31 cellular contexts compared by ENCODE assay signal in genomic region chr1:192849442-192849841, GRCh38.
"Had no signal": no experiment of that assay in that cellular context is flagged by ENCODE, and none has a peak within 500 bp of the region (broad histone marks: within the 10 kb centered on the region; RNA-seq: fewer than 3 reads in every experiment).

No MANE protein-coding gene starts in this region.

- ATAC-seq: activated CD8-positive, alpha-beta T cell treated with anti-CD3 and anti-CD28 coated beads for 36 hours; activated naive CD4-positive, alpha-beta T cell treated with anti-CD3 and anti-CD28 coated beads, Interleukin-2, amount 50 U/mL, for 72 hours; activated T-cell treated with anti-CD3 and anti-CD28 coated beads, Interleukin-2, amount 50 U/mL, for 4 hours; activated T-cell treated with anti-CD3 and anti-CD28 coated beads, Interleukin-2, amount 50 U/mL, for 72 hours; activated T-helper 17 cell treated with anti-CD3 and anti-CD28 coated beads, Interleukin-2, amount 50 U/mL, for 72 hours; body of pancreas had no signal

- DNase-seq: activated B cell treated with CpG ODN at 0.5 μM for 24 hours; activated CD4-positive, alpha-beta memory T cell treated with anti-CD3 and anti-CD28 coated beads for 36 hours; activated CD4-positive, alpha-beta T cell treated with anti-CD3 and anti-CD28 coated beads for 4 hours; activated CD4-positive, alpha-beta T cell treated with anti-CD3 and anti-CD28 coated beads, Interleukin-2, amount 10 ng/mL, durations not matched to agents 24 days and 14 days; activated CD4-positive, alpha-beta T cell treated with anti-CD3 and anti-CD28 coated beads, Interleukin-2, amount 50 U/mL, for 1 hour; activated CD4-positive, alpha-beta T cell treated with anti-CD3 and anti-CD28 coated beads, Interleukin-2, amount 50 U/mL, for 4 hours; activated CD4-positive, CD25-positive, alpha-beta regulatory T cell treated with anti-CD3 and anti-CD28 coated beads, Interleukin-2, amount 50 U/mL, for 72 hours; activated CD8-positive, alpha-beta memory T cell treated with anti-CD3 and anti-CD28 coated beads, Interleukin-2, amount 50 U/mL, for 4 hours; activated CD8-positive, alpha-beta T cell treated with anti-CD3 and anti-CD28 coated beads for 36 hours; activated effector memory CD4-positive, alpha-beta T cell treated with anti-CD3 and anti-CD28 coated beads, Interleukin-2, amount 50 U/mL, for 16 hours; activated gamma-delta T cell treated with Interleukin-2 at 50 U/mL for 16 hours; activated naive CD4-positive, alpha-beta T cell; activated naive CD4-positive, alpha-beta T cell treated with anti-CD3 and anti-CD28 coated beads for 36 hours; activated naive CD4-positive, alpha-beta T cell treated with anti-CD3 and anti-CD28 coated beads, Interleukin-2, amount 50 U/mL, for 16 hours; activated naive CD8-positive, alpha-beta T cell treated with anti-CD3 and anti-CD28 coated beads for 36 hours; activated T-cell treated with anti-CD3 and anti-CD28 coated beads for 4 hours; activated T-cell treated with anti-CD3 and anti-CD28 coated beads, Interleukin-2, amount 50 U/mL, for 1 hour; activated T-cell treated with anti-CD3 and anti-CD28 coated beads, Interleukin-2, amount 50 U/mL, for 4 hours; activated T-cell treated with anti-CD3 and anti-CD28 coated beads, Interleukin-2, amount 50 U/mL, for 72 hours; adrenal gland; amniotic stem cell; aorta; body of pancreas; brain microvascular endothelial cell; central memory CD4-positive, alpha-beta T cell; T-helper 2 cell; T-helper 9 cell had no signal

- H3K4me1 ChIP-seq: body of pancreas, breast epithelium had no signal

- H3K27ac ChIP-seq: adrenal gland, body of pancreas, brain microvascular endothelial cell, breast epithelium, VCaP had no signal

- H3K9me3 ChIP-seq: adrenal gland, body of pancreas, breast epithelium had no signal

- H3K4me3 ChIP-seq: adrenal gland, body of pancreas, breast epithelium had no signal

- H3K27me3 ChIP-seq: adrenal gland, body of pancreas, brain microvascular endothelial cell, breast epithelium had no signal

- H3K36me3 ChIP-seq: adrenal gland, brain microvascular endothelial cell, breast epithelium had no signal
